11 cellular contexts compared by ENCODE assay signal in the genomic region with DNA sequence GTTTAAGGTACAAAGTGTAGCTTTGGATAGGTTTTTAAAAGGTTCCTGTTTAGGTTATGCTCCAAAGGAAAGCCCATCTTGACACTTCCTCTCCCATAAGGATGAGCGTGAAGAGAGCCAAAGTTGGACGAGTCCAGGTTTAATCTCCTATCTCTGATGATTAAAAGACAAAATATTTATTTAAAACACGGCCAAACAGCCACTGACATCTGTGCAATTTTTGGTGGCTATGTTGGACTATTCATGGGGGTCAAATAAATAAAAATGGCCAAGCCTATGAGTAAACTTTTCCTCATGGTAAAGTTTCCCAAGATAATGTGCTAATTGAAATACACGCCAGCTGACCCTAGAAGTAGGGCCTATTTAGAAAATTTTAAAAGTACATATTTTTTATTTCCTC.
A peak's percentile ranks its signal among the peaks of the same experiment; 100 is the strongest.
DNase-seq lines count a peak whose midpoint lies in the region; ATAC-seq and TF ChIP-seq lines count a peak whose summit lies in the region.
"Had no signal": no experiment of that assay in that cellular context is flagged by ENCODE, and none has a peak within 500 bp of the region (broad histone marks: within the 10 kb centered on the region; RNA-seq: fewer than 3 reads in every experiment).

No MANE protein-coding gene starts in this region.

- in situ Hi-C loops in mammary epithelial cell (cut with MboI; ENCODE audit: low sequenced_read_pairs in 2 of 2) (no loop called here), GM23248 (cut with MboI) (no loop called here)

- H3K36me3 Mint-ChIP-seq in CD4-positive, CD25-positive, alpha-beta regulatory T cell = no peaks in the 10 kb centered on the region
- peaks cover 9% of the 10 kb centered on the region for H3K36me3 Mint-ChIP-seq in natural killer cell

- H3K27ac Mint-ChIP-seq in CD4-positive, CD25-positive, alpha-beta regulatory T cell = peak overlapping the region; percentile 91 to 95 (median 94)
- H3K27ac Mint-ChIP-seq in natural killer cell = peak overlapping the region; percentile 90 to 91

- H3K9me3 Mint-ChIP-seq in CD4-positive, CD25-positive, alpha-beta regulatory T cell = peaks cover 0 to 2% (median 0%) of the 10 kb centered on the region in 7 donors
- H3K9me3 Mint-ChIP-seq in natural killer cell = no peaks in the 10 kb centered on the region
- H3K9me3 Mint-ChIP-seq: naive B cell had no signal

- intact Hi-C loops in mammary epithelial cell (cut with micrococcal nuclease) = loop anchor here (1.0 kb wide), 1 partner anchor 40 kb away; no protein-coding TSS in a partner anchor
- intact Hi-C loops in natural killer cell (cut with micrococcal nuclease) = loop anchor here (1.0 to 2.0 kb wide), 4 partner anchors 20 to 386 kb away; no protein-coding TSS in a partner anchor
- intact Hi-C loops in testis (cut with DNase I; ENCODE audit: low total_unique reads) = no loop called here

- peak overlapping the region; percentile 49 to 79 (median 64) for H3K4me3 Mint-ChIP-seq in CD4-positive, CD25-positive, alpha-beta regulatory T cell
- peak overlapping the region; percentile 81 for H3K4me3 Mint-ChIP-seq in natural killer cell

- no peaks in the 10 kb centered on the region for H3K9me2 ChIP-seq in GM23248 (ENCODE audit: insufficient read depth)

- H3K27me3 Mint-ChIP-seq in CD4-positive, CD25-positive, alpha-beta regulatory T cell = no peaks in the 10 kb centered on the region
- peaks cover 18 to 25% of the 10 kb centered on the region in 2 donors for H3K27me3 Mint-ChIP-seq in natural killer cell (ENCODE audit: low read depth in 2 of 2)

- no peaks in the 10 kb centered on the region for H3F3A ChIP-seq in GM23248 (ENCODE audit: insufficient read depth)

- no peak overlapping the region for H3K27ac ChIP-seq in CD4-positive, CD25-positive, alpha-beta regulatory T cell (ENCODE audit: insufficient read depth, low read length, poor library complexity, severe bottlenecking)
- H3K27ac ChIP-seq in KOPT-K1 (ENCODE audit: low read depth, low read length, poor library complexity, severe bottlenecking) (peak overlapping the region; percentile 39), mammary epithelial cell (ENCODE audit: insufficient read depth, low read depth, low read length) (peak overlapping the region; percentile 83), GM23248 (no peak overlapping the region), testis (no peak overlapping the region)

- CTCF ChIA-PET in mammary epithelial cell (lab: Charles Lee; ENCODE audit: low non-redundant PET) = no interaction called here

- DNase-seq in CD4-positive, CD25-positive, alpha-beta regulatory T cell = no peak
- DNase-seq in mammary epithelial cell (no peak), natural killer cell (no peak), GM23248 (no peak), testis (no peak), NCI-H2107 treated with DMSO at 0.1 percent for 48 hours (lab: John Stamatoyannopoulos, UW; ENCODE audit: unreplicated experiment) (no peak)
- DNase-seq: activated CD8-positive, alpha-beta memory T cell treated with anti-CD3 and anti-CD28 coated beads for 24 hours; NCI-H1436 had no signal

- BruUV-seq in mammary epithelial cell (replicated peaks; lab: Mats Ljungman, UMichigan) = no TSS peak

- H3K79me2 ChIP-seq in mammary epithelial cell (ENCODE audit: insufficient read depth, low read length) (peaks cover 70% of the 10 kb centered on the region), GM23248 (ENCODE audit: insufficient read depth) (no peaks in the 10 kb centered on the region)

- no peak for TF ChIP-seq POLR2A in testis (IDR thresholded peaks at IDR 0.05)

- no peaks in the 10 kb centered on the region for H3K9me3 ChIP-seq in CD4-positive, CD25-positive, alpha-beta regulatory T cell (ENCODE audit: control insufficient read depth in 2 of 2, low read length in 2 of 2)
- H3K9me3 ChIP-seq in KOPT-K1 (ENCODE audit: insufficient read depth, low read length, poor library complexity, severe bottlenecking) = no peaks in the 10 kb centered on the region
- no peaks in the 10 kb centered on the region for H3K9me3 ChIP-seq in mammary epithelial cell (replicated peaks; ENCODE audit: insufficient read depth, low read length)
- H3K9me3 ChIP-seq in GM23248 (ENCODE audit: low read depth) = no peaks in the 10 kb centered on the region
- H3K9me3 ChIP-seq in testis = no peaks in the 10 kb centered on the region

- H3K4me1 Mint-ChIP-seq in CD4-positive, CD25-positive, alpha-beta regulatory T cell = peaks cover 20 to 91% (median 62%) of the 10 kb centered on the region in 4 donors
- H3K4me1 Mint-ChIP-seq in natural killer cell = peaks cover 55 to 68% of the 10 kb centered on the region in 2 donors

- H3K4me3 ChIP-seq in CD4-positive, CD25-positive, alpha-beta regulatory T cell (ENCODE audit: low read depth, low read length) = peak overlapping the region; percentile 65
- H3K4me3 ChIP-seq in mammary epithelial cell (replicated peaks in 1 of 3; ENCODE audit: insufficient read depth in 1 of 3, low read depth in 2 of 3, low read length in 3 of 3) (peak overlapping the region in 1 of 3 experiments; percentile 21), GM23248 (no peak overlapping the region), testis (no peak overlapping the region)

- no peaks in the 10 kb centered on the region for H3K36me3 ChIP-seq in CD4-positive, CD25-positive, alpha-beta regulatory T cell (ENCODE audit: control insufficient read depth, insufficient read depth, low read length)
- H3K36me3 ChIP-seq in KOPT-K1 (ENCODE audit: insufficient read depth, low read length) (no peaks in the 10 kb centered on the region), mammary epithelial cell (ENCODE audit: insufficient read depth, low read length) (no peaks in the 10 kb centered on the region), GM23248 (ENCODE audit: low read depth) (no peaks in the 10 kb centered on the region), testis (ENCODE audit: low read depth, missing control alignments) (no peaks in the 10 kb centered on the region)

- H4K20me1 ChIP-seq in mammary epithelial cell (ENCODE audit: insufficient read depth, low read length) (no peaks in the 10 kb centered on the region), GM23248 (ENCODE audit: insufficient read depth) (no peaks in the 10 kb centered on the region)

- WGBS in mammary epithelial cell (ENCODE audit: low coverage, missing lambda C conversion rate) = 76% methylated on average over 4 of the region's 4 CpGs
- 58 to 62% methylated on average over 4 of the region's 4 CpGs for WGBS in GM23248 (ENCODE audit: low coverage in 1 of 2, low lambda C conversion rate in 2 of 2, missing lambda C conversion rate in 2 of 2), 2 experiments
- WGBS in testis, 2 donors = 56 to 82% methylated on average over 4 of the region's 4 CpGs

- peaks cover 38% of the 10 kb centered on the region for H3K4me1 ChIP-seq in CD4-positive, CD25-positive, alpha-beta regulatory T cell (ENCODE audit: control insufficient read depth, insufficient read depth, low read length, poor library complexity, severe bottlenecking)
- H3K4me1 ChIP-seq in mammary epithelial cell (ENCODE audit: insufficient read depth, low read length) = peaks cover 41% of the 10 kb centered on the region
- no peaks in the 10 kb centered on the region; the same call in 1 of the 2 replicates for H3K4me1 ChIP-seq in GM23248 (ENCODE audit: insufficient read depth)
- H3K4me1 ChIP-seq in testis = peaks cover 3% of the 10 kb centered on the region

- H3K9ac ChIP-seq in mammary epithelial cell (ENCODE audit: insufficient read depth, low read length) (peak overlapping the region; percentile 68), GM23248 (no peak overlapping the region)

- no peak for ATAC-seq in CD4-positive, CD25-positive, alpha-beta regulatory T cell (ENCODE audit: low read depth in 2 of 2)
- ATAC-seq in natural killer cell = no peak
- no peak for ATAC-seq in HG02840 (IDR thresholded peaks at IDR 0.05; ENCODE audit: low FRiP score, unreplicated experiment)

- dilution Hi-C loops in mammary epithelial cell (cut with HindIII; ENCODE audit: low sequenced_read_pairs) = no loop called here

- TF ChIP-seq CTCF in mammary epithelial cell (conservative IDR thresholded peaks at IDR 0.05 in 1 of 2, IDR thresholded peaks at IDR 0.05 in 1 of 2; ENCODE audit: extremely low read depth in 1 of 2, insufficient read depth in 1 of 2, low read depth in 1 of 2, low read length in 2 of 2) (no peak), natural killer cell (IDR thresholded peaks at IDR 0.05) (no peak), testis (IDR thresholded peaks at IDR 0.05) (no peak)

- no peaks in the 10 kb centered on the region for H3K27me3 ChIP-seq in CD4-positive, CD25-positive, alpha-beta regulatory T cell (ENCODE audit: control insufficient read depth, insufficient read depth, low read length)
- H3K27me3 ChIP-seq in mammary epithelial cell (ENCODE audit: insufficient read depth, low read length) (no peaks in the 10 kb centered on the region), GM23248 (replicated peaks; ENCODE audit: insufficient read depth) (no peaks in the 10 kb centered on the region), testis (no peaks in the 10 kb centered on the region)

- H3K4me2 ChIP-seq in mammary epithelial cell (ENCODE audit: insufficient read depth, low read depth, low read length) (peak overlapping the region; percentile 85), GM23248 (ENCODE audit: unreplicated experiment) (no peak overlapping the region)

- H2AFZ ChIP-seq in mammary epithelial cell (ENCODE audit: low read depth, low read length) (peak overlapping the region; percentile 59), GM23248 (no peak overlapping the region)

Comparison
In these comparisons a context has a peak if more than half of its experiments do, and no peak if none do; other contexts are left out.
1. H3K27ac ChIP-seq: peak in KOPT-K1 (single experiment) and mammary epithelial cell (single experiment); none in CD4-positive, CD25-positive, alpha-beta regulatory T cell (single experiment), GM23248 (single experiment) and testis (0 of 2).